Comparison of ENCODE assay signal across 14 cellular contexts in the genomic region with DNA sequence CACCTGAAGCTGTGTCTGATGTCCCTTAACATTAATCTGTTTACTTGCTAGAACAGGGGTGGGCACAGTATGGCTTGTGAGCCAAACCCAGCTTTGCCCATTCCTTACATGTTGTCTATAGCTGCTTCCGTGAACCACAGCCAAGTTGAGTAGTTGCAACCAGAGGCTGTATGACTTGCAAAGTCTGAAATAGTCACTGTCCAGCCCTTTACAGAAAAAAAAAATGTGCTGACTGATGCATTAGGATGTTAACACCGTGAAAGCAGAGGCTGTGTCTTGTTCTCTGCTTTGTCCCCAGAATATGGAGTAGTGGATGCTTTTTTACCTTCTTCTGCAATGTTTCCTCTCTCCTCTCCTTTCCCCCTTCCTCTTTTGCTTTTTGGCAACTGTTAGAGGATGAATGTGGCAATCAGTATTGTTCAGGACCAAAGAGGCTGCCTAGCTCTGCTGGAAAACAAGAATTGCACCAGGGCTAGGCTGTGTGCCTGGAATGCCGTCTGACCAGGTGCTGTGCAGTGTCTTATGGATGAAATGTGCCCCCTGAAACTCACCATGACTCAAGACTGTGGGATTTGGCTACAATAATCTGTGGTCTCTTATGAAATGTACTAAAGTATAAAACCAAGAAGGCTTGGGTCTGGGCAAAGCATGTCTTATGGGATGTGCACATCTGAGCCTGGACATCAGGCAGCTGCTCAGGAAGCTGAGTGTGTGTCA.
A peak's percentile ranks its signal among the peaks of the same experiment; 100 is the strongest.
DNase-seq lines count a peak whose midpoint lies in the region; ATAC-seq, FAIRE-seq and TF ChIP-seq lines count a peak whose summit lies in the region.
"Had no signal": no experiment of that assay in that cellular context is flagged by ENCODE, and none has a peak within 500 bp of the region (broad histone marks: within the 10 kb centered on the region; RNA-seq: fewer than 3 reads in every experiment).

No MANE protein-coding gene starts in this region.

- H3K9ac ChIP-seq in IMR-90 (ENCODE audit: low read depth, low read length): no peak overlapping the region

- no peak overlapping the region for H3K14ac ChIP-seq in IMR-90 (replicated peaks; ENCODE audit: low read depth, low read length)

- H2BK15ac ChIP-seq in IMR-90 (ENCODE audit: low read depth, low read length): no peak overlapping the region

- CTCF ChIA-PET in A549 (lab: Yijun Ruan, JAX): interaction anchor here (0.7 to 1.8 kb wide), 3 partner anchors 37 to 79 kb away, joined by 3 to 5 read pairs (median 4); partner anchors contain the start of gene GCLM
- CTCF ChIA-PET in IMR-90 (lab: Yijun Ruan, JAX): interaction anchor here (0.5 to 1.0 kb wide), 2 partner anchors 14 to 79 kb away, joined by 3 to 7 read pairs; no protein-coding TSS in a partner anchor
- CTCF ChIA-PET in MCF 10A (lab: Yijun Ruan, JAX): interaction anchor here (0.8 to 1.6 kb wide), 7 partner anchors 12 to 42 kb away, joined by 3 to 6 read pairs (median 4); no protein-coding TSS in a partner anchor

- peak overlapping the region; percentile 61 for H2BK5ac ChIP-seq in IMR-90 (ENCODE audit: low read depth, low read length, poor library complexity, severe bottlenecking)

- ATAC-seq in A549: no peak
- ATAC-seq in IMR-90 (ENCODE audit: low read depth): peak; percentile 82
- ATAC-seq in right lobe of liver: peak; percentile 31 to 76 (median 53)
- ATAC-seq in HG03521 (IDR thresholded peaks at IDR 0.05; ENCODE audit: unreplicated experiment): no peak
- no peak for ATAC-seq in HG03469 (IDR thresholded peaks at IDR 0.05; ENCODE audit: unreplicated experiment)

- no peak overlapping the region; the same call in 1 of the 2 replicates for H3K18ac ChIP-seq in IMR-90 (ENCODE audit: low read depth, low read length)

- H4K8ac ChIP-seq in IMR-90 (ENCODE audit: low read depth in 2 of 2, low read length in 2 of 2): no peak overlapping the region

- H3K4me3 ChIP-seq in A549: no peak overlapping the region
- H3K4me3 ChIP-seq in IMR-90 (ENCODE audit: insufficient read depth, low read depth, low read length): no peak overlapping the region
- no peak overlapping the region for H3K4me3 ChIP-seq in right lobe of liver

- POLR2A ChIA-PET in A549 (lab: Yijun Ruan, JAX) (interaction anchor here (0.7 to 0.8 kb wide), 2 partner anchors 13 to 24 kb away, joined by 3 to 4 read pairs; no protein-coding TSS in a partner anchor), IMR-90 (lab: Charles Lee; ENCODE audit: unreplicated experiment) (no interaction called here), MCF 10A (lab: Yijun Ruan, JAX) (interaction anchor here (0.6 to 1.1 kb wide), 7 partner anchors 8 to 817 kb away, joined by 3 to 7 read pairs (median 3); no protein-coding TSS in a partner anchor)

- no peaks in the 10 kb centered on the region for H4K20me1 ChIP-seq in IMR-90 (ENCODE audit: insufficient read depth, low read length)

- intact Hi-C loops in IMR-90 (cut with micrococcal nuclease): no loop called here
- intact Hi-C loops in MCF 10A (cut with micrococcal nuclease): no loop called here
- intact Hi-C loops in right lobe of liver (cut with DNase I): no loop called here
- intact Hi-C loops in activated CD4-positive, alpha-beta T cell treated with anti-CD3 and anti-CD28 coated beads, Interleukin-2, amount 10 ng/mL, durations not matched to agents 24 days and 14 days (cut with micrococcal nuclease): no loop called here

- H3K23ac ChIP-seq in IMR-90 (ENCODE audit: low read depth, low read length): no peak overlapping the region

- H2AK9ac ChIP-seq in IMR-90 (replicated peaks; ENCODE audit: low read depth, low read length, poor library complexity): no peak overlapping the region

- no peak overlapping the region for H3K27ac ChIP-seq in A549
- H3K27ac ChIP-seq in IMR-90 (ENCODE audit: insufficient read depth, low read length): peak overlapping the region; percentile 40; the same call in 1 of the 2 replicates
- no peak overlapping the region for H3K27ac ChIP-seq in right lobe of liver

- TF ChIP-seq RAD21 in A549 (conservative IDR thresholded peaks at IDR 0.05 in 1 of 2, IDR thresholded peaks at IDR 0.05 in 1 of 2) (no peak), IMR-90 (IDR thresholded peaks at IDR 0.05; ENCODE audit: low read length) (no peak)

- no peak overlapping the region for H3K4ac ChIP-seq in IMR-90 (ENCODE audit: low read depth, low read length)

- H4K5ac ChIP-seq in IMR-90 (ENCODE audit: low read depth, low read length): no peak overlapping the region

- no peak overlapping the region for H2AK5ac ChIP-seq in IMR-90 (ENCODE audit: low read depth, low read length)

- no peaks in the 10 kb centered on the region for H3K9me1 ChIP-seq in IMR-90 (ENCODE audit: insufficient read depth, low read length)

- H3K27ac Mint-ChIP-seq in MCF 10A (ENCODE audit: low read depth, unreplicated experiment): no peak overlapping the region
- H3K27ac Mint-ChIP-seq in activated CD4-positive, alpha-beta T cell treated with anti-CD3 and anti-CD28 coated beads, Interleukin-2, amount 10 ng/mL, durations not matched to agents 24 days and 14 days: no peak overlapping the region

- H3K9me3 ChIP-seq in A549: no peaks in the 10 kb centered on the region
- no peaks in the 10 kb centered on the region for H3K9me3 ChIP-seq in IMR-90 (ENCODE audit: control insufficient read depth, insufficient read depth, low read length)
- H3K9me3 ChIP-seq in right lobe of liver: no peaks in the 10 kb centered on the region

- H3K9me3 Mint-ChIP-seq in MCF 10A (ENCODE audit: unreplicated experiment): no peaks in the 10 kb centered on the region
- H3K9me3 Mint-ChIP-seq in activated CD4-positive, alpha-beta T cell treated with anti-CD3 and anti-CD28 coated beads, Interleukin-2, amount 10 ng/mL, durations not matched to agents 24 days and 14 days: no peaks in the 10 kb centered on the region

- no peaks in the 10 kb centered on the region for H3K36me3 Mint-ChIP-seq in MCF 10A (ENCODE audit: insufficient read depth, unreplicated experiment)
- no peaks in the 10 kb centered on the region for H3K36me3 Mint-ChIP-seq in activated CD4-positive, alpha-beta T cell treated with anti-CD3 and anti-CD28 coated beads, Interleukin-2, amount 10 ng/mL, durations not matched to agents 24 days and 14 days (ENCODE audit: low read depth)

- H4K91ac ChIP-seq in IMR-90 (ENCODE audit: insufficient read depth, low read depth, low read length): no peak overlapping the region

- H3K36me3 ChIP-seq in IMR-90 (ENCODE audit: control insufficient read depth, insufficient read depth, low read length) (no peaks in the 10 kb centered on the region), right lobe of liver (no peaks in the 10 kb centered on the region)

- H2BK20ac ChIP-seq in IMR-90 (ENCODE audit: low read depth, low read length): no peak overlapping the region

- no peaks in the 10 kb centered on the region for H3K79me1 ChIP-seq in IMR-90 (ENCODE audit: low read depth in 1 of 2, low read length in 2 of 2)

- no peak overlapping the region for H3K4me3 Mint-ChIP-seq in MCF 10A (ENCODE audit: unreplicated experiment)
- no peak overlapping the region for H3K4me3 Mint-ChIP-seq in activated CD4-positive, alpha-beta T cell treated with anti-CD3 and anti-CD28 coated beads, Interleukin-2, amount 10 ng/mL, durations not matched to agents 24 days and 14 days

- H3K27me3 ChIP-seq in IMR-90 (ENCODE audit: control insufficient read depth, insufficient read depth, low read length): peaks cover 4% of the 10 kb centered on the region; the same call in 1 of the 2 replicates
- H3K27me3 ChIP-seq in right lobe of liver: no peaks in the 10 kb centered on the region

- no peak overlapping the region for H2AFZ ChIP-seq in IMR-90 (replicated peaks; ENCODE audit: low read length, poor library complexity)

- no TSS peak for BruUV-seq in IMR-90 (replicated peaks; lab: Mats Ljungman, UMichigan)
- BruUV-seq in MCF 10A (replicated peaks; lab: Mats Ljungman, UMichigan): no TSS peak

- no peak overlapping the region; the same call in 1 of the 2 replicates for H2BK120ac ChIP-seq in IMR-90 (ENCODE audit: low read depth, low read length)

- no peak for TF ChIP-seq EP300 in A549 (IDR thresholded peaks at IDR 0.05)

- FAIRE-seq in A549 (lab: Jason Lieb, UNC): no peak
- FAIRE-seq: GM19239 had no signal

- TF ChIP-seq POLR2A in A549 (IDR thresholded peaks at IDR 0.05; ENCODE audit: low read length) (no peak), IMR-90 (IDR thresholded peaks at IDR 0.05; ENCODE audit: low read depth, low read length) (no peak), right lobe of liver (IDR thresholded peaks at IDR 0.05) (no peak)

- DNase-seq in A549 (ENCODE audit: low read depth in 1 of 2, low spot score in 1 of 2): no peak
- DNase-seq in IMR-90: peak; percentile 85
- DNase-seq in MCF 10A (ENCODE audit: unreplicated experiment): peak; percentile 87
- no peak for DNase-seq in right lobe of liver
- DNase-seq in activated CD4-positive, alpha-beta T cell treated with anti-CD3 and anti-CD28 coated beads, Interleukin-2, amount 10 ng/mL, durations not matched to agents 24 days and 14 days: no peak
- DNase-seq in effector CD4-positive, alpha-beta T cell: no peak
- DNase-seq: activated effector memory CD4-positive, alpha-beta T cell treated with Interleukin-2 at 50 U/mL for 16 hours; NCI-H2107; Right ventricle myocardium superior; stimulated activated CD4-positive, alpha-beta T cell treated with anti-CD3 and anti-CD28 coated beads, Interleukin-15, amount 100 ng/mL, for 24 hours; stimulated activated naive CD4-positive, alpha-beta T cell treated with Interleukin-2 at 50 U/mL for 16 hours had no signal

- TF ChIP-seq CTCF in A549 (IDR thresholded peaks at IDR 0.05) (no peak), IMR-90 (conservative IDR thresholded peaks at IDR 0.05; ENCODE audit: low read depth, low read length) (no peak), MCF 10A (IDR thresholded peaks at IDR 0.05; ENCODE audit: unreplicated experiment) (no peak), right lobe of liver (IDR thresholded peaks at IDR 0.05) (no peak)

- in situ Hi-C loops in IMR-90 (cut with MboI; ENCODE audit: low sequenced_read_pairs): no loop called here

- H3K4me1 Mint-ChIP-seq in MCF 10A (ENCODE audit: insufficient read depth, unreplicated experiment): peaks cover 16% of the 10 kb centered on the region
- H3K4me1 Mint-ChIP-seq in activated CD4-positive, alpha-beta T cell treated with anti-CD3 and anti-CD28 coated beads, Interleukin-2, amount 10 ng/mL, durations not matched to agents 24 days and 14 days: no peaks in the 10 kb centered on the region

- WGBS in A549 (ENCODE audit: missing lambda C conversion rate): 75% methylated on average over 3 of the region's 3 CpGs
- 20% methylated on average over 1 of the region's 3 CpGs; no CpG with 5 or more reads in 1 of the 2 experiments for WGBS in IMR-90 (ENCODE audit: extremely low coverage in 2 of 2, insufficient read length in 1 of 2), 2 experiments
- 6% methylated on average over 2 of the region's 3 CpGs for WGBS in right lobe of liver (ENCODE audit: insufficient coverage, low coverage, low lambda C conversion rate, missing lambda C conversion rate)

- no peaks in the 10 kb centered on the region for H3K27me3 Mint-ChIP-seq in MCF 10A (ENCODE audit: insufficient read depth, unreplicated experiment)
- H3K27me3 Mint-ChIP-seq in activated CD4-positive, alpha-beta T cell treated with anti-CD3 and anti-CD28 coated beads, Interleukin-2, amount 10 ng/mL, durations not matched to agents 24 days and 14 days: peaks cover 20% of the 10 kb centered on the region

- dilution Hi-C loops in IMR-90 (cut with HindIII; ENCODE audit: low sequenced_read_pairs, unreplicated experiment): no loop called here

- no peak overlapping the region for H3K4me2 ChIP-seq in A549
- H3K4me2 ChIP-seq in IMR-90 (ENCODE audit: low read depth, low read length): peak overlapping the region; percentile 38

- H3K4me1 ChIP-seq in A549 (no peaks in the 10 kb centered on the region), IMR-90 (ENCODE audit: control insufficient read depth, insufficient read depth, low read length) (peaks cover 14% of the 10 kb centered on the region), right lobe of liver (peaks cover 0 to 10% (median 0%) of the 10 kb centered on the region in 4 donors)

- H3K56ac ChIP-seq in IMR-90 (ENCODE audit: extremely low read depth, insufficient read depth, low read length): no peak overlapping the region

Comparison
In these comparisons a context has a peak if more than half of its experiments do, and no peak if none do; other contexts are left out.
1. ATAC-seq: peak in IMR-90 (single experiment) and right lobe of liver (4 of 4); none in A549 (0 of 2), HG03521 (single experiment) and HG03469 (single experiment).
2. DNase-seq: peak in IMR-90 (single experiment) and MCF 10A (single experiment); none in A549 (0 of 2), right lobe of liver (0 of 3), activated CD4-positive, alpha-beta T cell treated with anti-CD3 and anti-CD28 coated beads, Interleukin-2, amount 10 ng/mL, durations not matched to agents 24 days and 14 days (single experiment) and effector CD4-positive, alpha-beta T cell (single experiment).